In the genomic region with DNA sequence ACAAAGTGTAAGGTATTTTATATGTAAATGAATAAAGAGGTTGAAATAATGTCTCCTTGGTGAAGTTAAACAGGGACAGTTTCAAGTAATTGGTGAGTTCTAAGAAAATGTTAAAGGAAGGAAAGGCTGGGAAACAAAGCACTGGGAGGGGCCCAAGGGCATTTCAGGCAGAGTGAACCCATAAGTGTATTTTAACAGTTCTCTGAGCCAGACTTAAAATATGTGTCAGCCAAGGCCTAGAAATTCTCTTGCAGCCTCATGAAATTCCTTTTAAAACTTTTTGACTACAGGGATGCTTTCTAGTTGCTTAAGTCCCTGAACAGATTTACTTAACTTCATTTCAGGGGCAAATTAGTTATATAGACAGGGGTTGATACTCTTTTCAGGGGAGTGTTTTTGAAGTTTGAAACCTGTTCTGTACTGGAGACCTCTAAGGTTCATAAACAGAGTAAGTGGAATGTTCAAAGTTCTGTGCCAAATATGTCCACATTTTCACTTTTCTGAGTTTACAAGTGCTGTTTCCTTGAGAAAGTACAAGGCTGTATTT, we compare ENCODE assay signal across 25 cellular contexts.
DNase-seq lines count a peak whose midpoint lies in the region; ATAC-seq and TF ChIP-seq lines count a peak whose summit lies in the region.
"Had no signal": no experiment of that assay in that cellular context is flagged by ENCODE, and none has a peak within 500 bp of the region (broad histone marks: within the 10 kb centered on the region; RNA-seq: fewer than 3 reads in every experiment).

No MANE protein-coding gene starts in this region.

- H3K79me1 ChIP-seq in trophoblast cell (ENCODE audit: low read length), result no peaks in the 10 kb centered on the region

- no peaks in the 10 kb centered on the region for H3K4me1 Mint-ChIP-seq in central memory CD8-positive, alpha-beta T cell
- H3K4me1 Mint-ChIP-seq in mesothelial cell of epicardium, result peaks cover 11% of the 10 kb centered on the region
- H3K4me1 Mint-ChIP-seq in activated naive CD4-positive, alpha-beta T cell treated with anti-CD3 and anti-CD28 coated beads, Interleukin-2, amount 10 ng/mL, durations not matched to agents 7 days and 5 days, result peaks cover 4% of the 10 kb centered on the region
- H3K4me1 Mint-ChIP-seq: CD8-positive, alpha-beta memory T cell had no signal

- H3K23ac ChIP-seq in trophoblast cell (ENCODE audit: low read length), result no peak overlapping the region

- peaks cover 0 to 2% of the 10 kb centered on the region in 2 experiments for H3K4me1 ChIP-seq in trophoblast cell (ENCODE audit: control insufficient read depth in 1 of 2, insufficient read depth in 2 of 2, low read length in 2 of 2)
- peaks cover 14% of the 10 kb centered on the region; the same call in 1 of the 2 replicates for H3K4me1 ChIP-seq in MM.1S (ENCODE audit: low read length)
- H3K4me1 ChIP-seq: lower lobe of right lung had no signal

- H3K27ac ChIP-seq in trophoblast cell (ENCODE audit: low read depth, low read length), result no peak overlapping the region
- H3K27ac ChIP-seq in MM.1S (ENCODE audit: low read length), result no peak overlapping the region
- H3K27ac ChIP-seq: lower lobe of right lung had no signal

- no peak overlapping the region for H3K4me3 ChIP-seq in trophoblast cell (ENCODE audit: low read depth, low read length)
- H3K4me3 ChIP-seq in MM.1S (ENCODE audit: low read length), result no peak overlapping the region
- H3K4me3 ChIP-seq: lower lobe of right lung had no signal

- H2BK5ac ChIP-seq in trophoblast cell (ENCODE audit: low read depth, low read length, poor library complexity), result no peak overlapping the region

- H3K36me3 Mint-ChIP-seq in central memory CD8-positive, alpha-beta T cell (ENCODE audit: insufficient read depth), result peaks cover 12% of the 10 kb centered on the region
- H3K36me3 Mint-ChIP-seq in mesothelial cell of epicardium, result peaks cover 39% of the 10 kb centered on the region
- H3K36me3 Mint-ChIP-seq in activated naive CD4-positive, alpha-beta T cell treated with anti-CD3 and anti-CD28 coated beads, Interleukin-2, amount 10 ng/mL, durations not matched to agents 7 days and 5 days, result peaks cover 42% of the 10 kb centered on the region

- no peaks in the 10 kb centered on the region for H3K27me3 ChIP-seq in trophoblast cell (ENCODE audit: insufficient read depth, low read length)
- no peaks in the 10 kb centered on the region for H3K27me3 ChIP-seq in MM.1S (replicated peaks; ENCODE audit: insufficient read depth, low read length)

- ATAC-seq in central memory CD8-positive, alpha-beta T cell (replicated peaks; ENCODE audit: extremely low read depth, poor library complexity, severe bottlenecking), result no peak
- ATAC-seq in HG02840 (IDR thresholded peaks at IDR 0.05; ENCODE audit: low FRiP score, unreplicated experiment), result no peak
- ATAC-seq: activated naive CD4-positive, alpha-beta T cell treated with anti-CD3 and anti-CD28 coated beads, Interleukin-2, amount 50 U/mL, for 72 hours; HepG2; lower lobe of right lung had no signal

- no peak overlapping the region for H3K14ac ChIP-seq in trophoblast cell (ENCODE audit: low read length)

- H4K8ac ChIP-seq in trophoblast cell (ENCODE audit: low read depth, low read length), result no peak overlapping the region

- H2BK120ac ChIP-seq in trophoblast cell (ENCODE audit: insufficient read depth, low read length, poor library complexity), result no peak overlapping the region

- H3K36me3 ChIP-seq in trophoblast cell (ENCODE audit: control insufficient read depth in 1 of 2, insufficient read depth in 2 of 2, low read length in 2 of 2) (no peaks in the 10 kb centered on the region), MM.1S (replicated peaks; ENCODE audit: insufficient read depth, low read length) (peaks cover 8% of the 10 kb centered on the region; the same call in 1 of the 2 replicates)

- H3K9me3 Mint-ChIP-seq in central memory CD8-positive, alpha-beta T cell, result no peaks in the 10 kb centered on the region
- H3K9me3 Mint-ChIP-seq in mesothelial cell of epicardium, result peaks cover 21% of the 10 kb centered on the region
- H3K9me3 Mint-ChIP-seq in activated naive CD4-positive, alpha-beta T cell treated with anti-CD3 and anti-CD28 coated beads, Interleukin-2, amount 10 ng/mL, durations not matched to agents 7 days and 5 days, result peaks cover 5% of the 10 kb centered on the region
- H3K9me3 Mint-ChIP-seq: brain had no signal

- H2BK12ac ChIP-seq in trophoblast cell (ENCODE audit: low read length), result no peak overlapping the region

- CTCF ChIA-PET in activated naive CD4-positive, alpha-beta T cell treated with anti-CD3 and anti-CD28 coated beads, Interleukin-2, amount 10 ng/mL, durations not matched to agents 7 days and 5 days (lab: Charles Lee), result interaction anchor here (1.0 kb wide), 1 partner anchor 12 kb away, joined by 3 read pairs; no protein-coding TSS in a partner anchor

- H3K9me3 ChIP-seq in trophoblast cell (ENCODE audit: insufficient read depth, low read depth, low read length) (no peaks in the 10 kb centered on the region), MM.1S (replicated peaks; ENCODE audit: insufficient read depth, low read length) (no peaks in the 10 kb centered on the region)
- H3K9me3 ChIP-seq: lower lobe of right lung had no signal

- H3K9ac ChIP-seq in trophoblast cell (ENCODE audit: low read length) (no peak overlapping the region), MM.1S (ENCODE audit: low read length) (no peak overlapping the region)

- H3F3A ChIP-seq in MM.1S (ENCODE audit: insufficient read depth, low read length), result no peaks in the 10 kb centered on the region

- no peak overlapping the region for H3K4ac ChIP-seq in trophoblast cell (ENCODE audit: low read depth, low read length)

- H3K9me2 ChIP-seq in MM.1S (replicated peaks; ENCODE audit: insufficient read depth, low read length), result no peaks in the 10 kb centered on the region

- H2AK5ac ChIP-seq in trophoblast cell (ENCODE audit: low read length), result no peak overlapping the region

- no peak overlapping the region for H3K18ac ChIP-seq in trophoblast cell (ENCODE audit: low read length)

- peak overlapping the region; percentile 52 for H3K27ac Mint-ChIP-seq in central memory CD8-positive, alpha-beta T cell (ENCODE audit: low read depth)
- peak overlapping the region; percentile 62 for H3K27ac Mint-ChIP-seq in mesothelial cell of epicardium
- no peak overlapping the region for H3K27ac Mint-ChIP-seq in activated naive CD4-positive, alpha-beta T cell treated with anti-CD3 and anti-CD28 coated beads, Interleukin-2, amount 10 ng/mL, durations not matched to agents 7 days and 5 days

- H4K12ac ChIP-seq in trophoblast cell (ENCODE audit: low read depth, low read length), result no peak overlapping the region

- H3K4me2 ChIP-seq in trophoblast cell (ENCODE audit: low read length), result no peak overlapping the region
- no peak overlapping the region for H3K4me2 ChIP-seq in MM.1S (ENCODE audit: low read depth, low read length)

- TF ChIP-seq CTCF in mesothelial cell of epicardium (IDR thresholded peaks at IDR 0.05; ENCODE audit: unreplicated experiment), result no peak
- TF ChIP-seq CTCF in MM.1S (IDR thresholded peaks at IDR 0.05; ENCODE audit: low read length), result no peak

- DNase-seq in GM03348 (ENCODE audit: low spot score) (peak; percentile 41), mesothelial cell of epicardium (ENCODE audit: low spot score in 2 of 2, unreplicated experiment in 2 of 2) (no peak), stromal cell of bone marrow (ENCODE audit: low read depth) (peak; percentile 39), trophoblast cell (no peak), MM.1S (no peak)
- DNase-seq in central memory CD8-positive, alpha-beta T cell (ENCODE audit: low spot score in 2 of 2), result no peak
- no peak for DNase-seq in activated naive CD4-positive, alpha-beta T cell treated with anti-CD3 and anti-CD28 coated beads, Interleukin-2, amount 10 ng/mL, durations not matched to agents 7 days and 5 days
- DNase-seq: activated CD4-positive, alpha-beta T cell treated with anti-CD3 and anti-CD28 coated beads for 1 hour; activated CD8-positive, alpha-beta memory T cell treated with anti-CD3 and anti-CD28 coated beads for 24 hours; activated T-cell treated with anti-CD3 and anti-CD28 coated beads, Interleukin-2, amount 50 U/mL, for 48 hours; CD8-positive, alpha-beta memory T cell; cortex of kidney; DND-41; foreskin melanocyte; hypothalamus; islet precursor cell; lower lobe of right lung; NCI-H1436; NCI-H774; OCI-M1; Right ventricle myocardium superior had no signal

- H3K4me3 Mint-ChIP-seq in central memory CD8-positive, alpha-beta T cell, result no peak overlapping the region
- H3K4me3 Mint-ChIP-seq in mesothelial cell of epicardium, result no peak overlapping the region
- no peak overlapping the region for H3K4me3 Mint-ChIP-seq in activated naive CD4-positive, alpha-beta T cell treated with anti-CD3 and anti-CD28 coated beads, Interleukin-2, amount 10 ng/mL, durations not matched to agents 7 days and 5 days
- H3K4me3 Mint-ChIP-seq: brain; CD8-positive, alpha-beta memory T cell had no signal

- no peak overlapping the region for H4K91ac ChIP-seq in trophoblast cell (ENCODE audit: low read depth, low read length)

- no peaks in the 10 kb centered on the region for H3K79me2 ChIP-seq in trophoblast cell (ENCODE audit: control insufficient read depth, insufficient read depth, low read length, poor library complexity)
- H3K79me2 ChIP-seq in MM.1S (ENCODE audit: low read length), result no peaks in the 10 kb centered on the region

- H4K20me1 ChIP-seq in MM.1S (ENCODE audit: insufficient read depth, low read length), result no peaks in the 10 kb centered on the region

- no peaks in the 10 kb centered on the region for H3K27me3 Mint-ChIP-seq in central memory CD8-positive, alpha-beta T cell
- no peaks in the 10 kb centered on the region for H3K27me3 Mint-ChIP-seq in mesothelial cell of epicardium (ENCODE audit: low read depth)
- H3K27me3 Mint-ChIP-seq in activated naive CD4-positive, alpha-beta T cell treated with anti-CD3 and anti-CD28 coated beads, Interleukin-2, amount 10 ng/mL, durations not matched to agents 7 days and 5 days, result no peaks in the 10 kb centered on the region
- H3K27me3 Mint-ChIP-seq: brain; CD8-positive, alpha-beta memory T cell had no signal

- no peak overlapping the region for H2AFZ ChIP-seq in trophoblast cell (ENCODE audit: insufficient read depth, low read length, poor library complexity)
- H2AFZ ChIP-seq in MM.1S (ENCODE audit: low read length), result no peak overlapping the region

Comparison
In these comparisons a context has a peak if more than half of its experiments do, and no peak if none do; other contexts are left out.
1. DNase-seq: peak in GM03348 (single experiment) and stromal cell of bone marrow (single experiment); none in central memory CD8-positive, alpha-beta T cell (0 of 2), mesothelial cell of epicardium (0 of 2), trophoblast cell (0 of 2), MM.1S (single experiment) and activated naive CD4-positive, alpha-beta T cell treated with anti-CD3 and anti-CD28 coated beads, Interleukin-2, amount 10 ng/mL, durations not matched to agents 7 days and 5 days (single experiment).